Comparison of ENCODE assay signal across 1 cellular context in genomic region chr2:161075701-161076100, GRCh38.
TF ChIP-seq lines count a peak whose summit lies in the region.

No MANE protein-coding gene starts in this region.

TF ChIP-seq in WTC11, 78 proteins besides CTCF, POLR2A, EP300 and RAD21 (continued from another document):
- TF ChIP-seq, protein P1, sequence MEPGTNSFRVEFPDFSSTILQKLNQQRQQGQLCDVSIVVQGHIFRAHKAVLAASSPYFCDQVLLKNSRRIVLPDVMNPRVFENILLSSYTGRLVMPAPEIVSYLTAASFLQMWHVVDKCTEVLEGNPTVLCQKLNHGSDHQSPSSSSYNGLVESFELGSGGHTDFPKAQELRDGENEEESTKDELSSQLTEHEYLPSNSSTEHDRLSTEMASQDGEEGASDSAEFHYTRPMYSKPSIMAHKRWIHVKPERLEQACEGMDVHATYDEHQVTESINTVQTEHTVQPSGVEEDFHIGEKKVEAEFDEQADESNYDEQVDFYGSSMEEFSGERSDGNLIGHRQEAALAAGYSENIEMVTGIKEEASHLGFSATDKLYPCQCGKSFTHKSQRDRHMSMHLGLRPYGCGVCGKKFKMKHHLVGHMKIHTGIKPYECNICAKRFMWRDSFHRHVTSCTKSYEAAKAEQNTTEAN (CRISPR knock-in tag; IDR thresholded peaks at IDR 0.05): no peak
- TF ChIP-seq JAZF1 (CRISPR knock-in tag; IDR thresholded peaks at IDR 0.05) (no peak), NFYB (CRISPR knock-in tag; conservative IDR thresholded peaks at IDR 0.05; ENCODE audit: low read depth) (no peak), ZNF121 (CRISPR knock-in tag; IDR thresholded peaks at IDR 0.05) (no peak), GABPB1 (CRISPR knock-in tag; IDR thresholded peaks at IDR 0.05) (no peak), MYBL2 (CRISPR knock-in tag; IDR thresholded peaks at IDR 0.05) (no peak)
- TF ChIP-seq, protein P2, sequence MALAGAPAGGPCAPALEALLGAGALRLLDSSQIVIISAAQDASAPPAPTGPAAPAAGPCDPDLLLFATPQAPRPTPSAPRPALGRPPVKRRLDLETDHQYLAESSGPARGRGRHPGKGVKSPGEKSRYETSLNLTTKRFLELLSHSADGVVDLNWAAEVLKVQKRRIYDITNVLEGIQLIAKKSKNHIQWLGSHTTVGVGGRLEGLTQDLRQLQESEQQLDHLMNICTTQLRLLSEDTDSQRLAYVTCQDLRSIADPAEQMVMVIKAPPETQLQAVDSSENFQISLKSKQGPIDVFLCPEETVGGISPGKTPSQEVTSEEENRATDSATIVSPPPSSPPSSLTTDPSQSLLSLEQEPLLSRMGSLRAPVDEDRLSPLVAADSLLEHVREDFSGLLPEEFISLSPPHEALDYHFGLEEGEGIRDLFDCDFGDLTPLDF (CRISPR knock-in tag; IDR thresholded peaks at IDR 0.05): no peak
- TF ChIP-seq, protein P3, sequence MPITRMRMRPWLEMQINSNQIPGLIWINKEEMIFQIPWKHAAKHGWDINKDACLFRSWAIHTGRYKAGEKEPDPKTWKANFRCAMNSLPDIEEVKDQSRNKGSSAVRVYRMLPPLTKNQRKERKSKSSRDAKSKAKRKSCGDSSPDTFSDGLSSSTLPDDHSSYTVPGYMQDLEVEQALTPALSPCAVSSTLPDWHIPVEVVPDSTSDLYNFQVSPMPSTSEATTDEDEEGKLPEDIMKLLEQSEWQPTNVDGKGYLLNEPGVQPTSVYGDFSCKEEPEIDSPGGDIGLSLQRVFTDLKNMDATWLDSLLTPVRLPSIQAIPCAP (CRISPR knock-in tag; IDR thresholded peaks at IDR 0.05): no peak
